26 cellular contexts compared by ENCODE assay signal in genomic region chr18:44195394-44196140, GRCh38.
"Had no signal": no experiment of that assay in that cellular context is flagged by ENCODE, and none has a peak within 500 bp of the region (broad histone marks: within the 10 kb centered on the region; RNA-seq: fewer than 3 reads in every experiment).

No MANE protein-coding gene starts in this region.

- H3K27me3 Mint-ChIP-seq: naive thymus-derived CD4-positive, alpha-beta T cell; type B pancreatic cell had no signal

- H3K9ac ChIP-seq: neural progenitor cell had no signal

- H2AFZ ChIP-seq: neural progenitor cell had no signal

- H3K4me3 Mint-ChIP-seq: naive thymus-derived CD4-positive, alpha-beta T cell; nephron; neural progenitor cell; stimulated activated memory B cell treated with anti-CD40 and anti-IgM and Interleukin-4, amounts not matched to agents 10 μg/mL and 1 μg/mL and 100 μg/mL, for 72 hours; type B pancreatic cell had no signal

- H3K27ac ChIP-seq: coronary artery, heart right ventricle, left lung, neural progenitor cell, prostate gland, right atrium auricular region, sigmoid colon, skin epidermis, spleen, testis, tibial artery had no signal

- H3K4me1 Mint-ChIP-seq: naive thymus-derived CD4-positive, alpha-beta T cell; nephron; neural progenitor cell; stimulated activated memory B cell treated with anti-CD40 and anti-IgM and Interleukin-4, amounts not matched to agents 10 μg/mL and 1 μg/mL and 100 μg/mL, for 72 hours had no signal

- H3K36me3 ChIP-seq: heart right ventricle, left lung, neural progenitor cell, prostate gland, right atrium auricular region, sigmoid colon, spleen, tibial artery had no signal

- H3K4me2 ChIP-seq: neural progenitor cell had no signal

- H3K27me3 ChIP-seq: heart right ventricle, left lung, neural progenitor cell, right atrium auricular region, sigmoid colon, spleen, testis, tibial artery had no signal

- H3K4me3 ChIP-seq: coronary artery, heart right ventricle, left lung, neural progenitor cell, prostate gland, right atrium auricular region, sigmoid colon, skin epidermis, spleen, testis, tibial artery had no signal

- H3K4me1 ChIP-seq: heart right ventricle, left lung, neural progenitor cell, prostate gland, right atrium auricular region, sigmoid colon, spleen, testis, tibial artery had no signal

- H3K9me3 Mint-ChIP-seq: nephron; neural progenitor cell; stimulated activated memory B cell treated with anti-CD40 and anti-IgM and Interleukin-4, amounts not matched to agents 10 μg/mL and 1 μg/mL and 100 μg/mL, for 72 hours; type B pancreatic cell had no signal

- ATAC-seq: heart right ventricle; left cardiac atrium; left lung; naive thymus-derived CD4-positive, alpha-beta T cell; stimulated activated memory B cell treated with anti-CD40 and anti-IgM and Interleukin-4, amounts not matched to agents 10 μg/mL and 1 μg/mL and 100 μg/mL, for 72 hours; stimulated activated naive CD8-positive, alpha-beta T cell treated with anti-CD3 and anti-CD28 coated beads, Interleukin-15, Interleukin-2, amounts not matched to agents 100 U/mL and 50 U/mL, for 24 hours had no signal

- DNase-seq: dermis blood vessel endothelial cell; effector memory CD4-positive, alpha-beta T cell; foreskin melanocyte; glutamatergic neuron; heart right ventricle; hippocampal formation; left cardiac atrium; left lung; mesendoderm; midbrain; naive thymus-derived CD4-positive, alpha-beta T cell; sigmoid colon; spleen; stimulated activated CD4-positive, alpha-beta T cell treated with anti-CD3 and anti-CD28 coated beads, Interleukin-4, amount 100 ng/mL, for 4 hours; stimulated activated naive CD8-positive, alpha-beta T cell treated with anti-CD3 and anti-CD28 coated beads, Interleukin-15, Interleukin-2, amounts not matched to agents 100 U/mL and 50 U/mL, for 24 hours; substantia nigra; testis; tibial artery had no signal

- H3K27ac Mint-ChIP-seq: naive thymus-derived CD4-positive, alpha-beta T cell; nephron; neural progenitor cell; stimulated activated memory B cell treated with anti-CD40 and anti-IgM and Interleukin-4, amounts not matched to agents 10 μg/mL and 1 μg/mL and 100 μg/mL, for 72 hours; type B pancreatic cell had no signal

- H3K9me3 ChIP-seq: heart right ventricle, left lung, prostate gland, right atrium auricular region, sigmoid colon, spleen, testis, tibial artery had no signal

- H3K36me3 Mint-ChIP-seq: neural progenitor cell; stimulated activated memory B cell treated with anti-CD40 and anti-IgM and Interleukin-4, amounts not matched to agents 10 μg/mL and 1 μg/mL and 100 μg/mL, for 72 hours had no signal
